8 cellular contexts compared by ENCODE assay signal in the genomic region with DNA sequence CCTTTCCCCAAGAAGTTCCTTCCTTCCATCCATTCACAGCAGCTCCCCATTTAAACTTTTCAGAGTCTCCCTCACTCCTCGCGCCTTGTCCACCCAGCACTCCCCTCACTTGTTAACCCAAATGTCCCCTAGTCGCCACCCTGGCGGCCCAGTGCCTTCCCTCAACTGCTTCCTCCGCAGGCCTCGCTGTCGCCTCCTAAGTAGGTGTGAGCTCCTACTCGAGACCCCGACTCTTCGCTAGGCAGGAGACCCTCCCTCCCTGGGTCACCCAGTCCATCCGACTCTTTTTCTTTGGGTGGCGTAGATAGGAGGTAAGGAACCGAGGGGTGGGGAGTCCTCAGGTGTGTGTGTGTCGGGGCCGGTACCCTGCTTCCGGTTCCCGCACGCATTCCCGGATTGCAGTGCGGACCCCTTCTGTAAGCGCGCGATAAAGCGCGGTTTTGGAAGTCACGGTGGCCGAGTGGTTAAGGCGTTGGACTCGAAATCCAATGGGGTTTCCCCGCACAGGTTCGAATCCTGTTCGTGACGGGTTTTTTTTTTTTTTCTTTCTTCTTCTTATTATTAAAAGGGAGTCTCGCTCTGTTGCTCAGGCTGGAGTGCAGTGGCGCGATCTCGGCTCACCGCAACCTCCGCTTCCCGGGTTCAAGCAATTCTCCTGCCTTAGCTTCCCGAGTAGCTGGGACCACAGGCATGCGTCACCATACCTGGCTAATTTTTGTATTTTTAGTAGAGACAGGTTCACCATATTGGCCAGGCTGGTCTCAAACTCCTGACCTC. TPM values are rescaled to one million over a fixed set of nuclear protein-coding genes. Genes with fewer than 3 reads are reported as not detected.
DNase-seq lines count a peak whose midpoint lies in the region; ATAC-seq and TF ChIP-seq lines count a peak whose summit lies in the region.

No MANE protein-coding gene starts in this region.

- H3K4me1 Mint-ChIP-seq in T-cell = peaks cover 41 to 54% (median 46%) of the 10 kb centered on the region in 3 donors

- no peak for TF ChIP-seq EP300 in tibial nerve (IDR thresholded peaks at IDR 0.05)

- H3K36me3 ChIP-seq in adrenal gland (replicated peaks in 1 of 2) (peaks cover 0 to 11% of the 10 kb centered on the region in 2 donors), tibial nerve (peaks cover 0 to 23% (median under 1%) of the 10 kb centered on the region in 3 donors)

- H3K4me3 ChIP-seq in adrenal gland = peak overlapping the region in 3 of 4 donors; percentile 32 to 88 (median 86)
- H3K4me3 ChIP-seq in tibial nerve = peak overlapping the region; percentile 37 to 92 (median 89)

- TF ChIP-seq POLR2A in adrenal gland (IDR thresholded peaks at IDR 0.05) (no peak), tibial nerve (IDR thresholded peaks at IDR 0.05) (no peak)

- peak in 2 of 6 experiments; percentile 1 to 48 for TF ChIP-seq CTCF in adrenal gland (IDR thresholded peaks at IDR 0.05)
- no peak for TF ChIP-seq CTCF in tibial nerve (IDR thresholded peaks at IDR 0.05)

- peak overlapping the region; percentile 93 to 98 (median 96) for H3K4me3 Mint-ChIP-seq in T-cell

- intact Hi-C loops in adrenal gland (cut with DNase I) = loop anchor here (2.0 to 5.0 kb wide), 4 partner anchors 37 to 272 kb away; no protein-coding TSS in a partner anchor
- intact Hi-C loops in left cardiac atrium (cut with DNase I) = loop anchor here (2.0 to 5.0 kb wide), 5 partner anchors 31 to 277 kb away; partner anchors contain the start of genes ESYT1 (in 1 of the 2), MYL6 (in 1 of the 2), NABP2 (in 1 of the 2) and RNF41 (in 1 of the 2)

- H3K36me3 Mint-ChIP-seq in T-cell = peaks cover 7% of the 10 kb centered on the region

- POLR2A ChIA-PET in T-cell (lab: Charles Lee) = interaction anchor here (0.6 to 1.6 kb wide), 5 partner anchors 31 to 72 kb away, joined by 3 to 12 read pairs (median 4); partner anchors contain the start of genes ESYT1 (in 1 of the 2), RNF41 (in 1 of the 2) and ZC3H10 (in 1 of the 2)

- DNase-seq in ELR (ENCODE audit: low read depth) (peak; percentile 87), NCI-H1436 (lab: John Stamatoyannopoulos, UW) (peak; percentile 86), T-cell (peak; percentile 45 to 74 (median 62)), adrenal gland (peak; percentile 73 to 95 (median 80)), left cardiac atrium (peak; percentile 76), pons (ENCODE audit: low spot score) (peak; percentile 80), tibial nerve (ENCODE audit: low spot score in 2 of 2) (peak; percentile 69 to 89)

- H3K27ac Mint-ChIP-seq in T-cell = peak overlapping the region; percentile 95 to 97

- H3K4me1 ChIP-seq in adrenal gland (replicated peaks in 1 of 2) = peaks cover 16 to 25% of the 10 kb centered on the region in 2 donors
- H3K4me1 ChIP-seq in tibial nerve = peaks cover 0 to 32% (median 16%) of the 10 kb centered on the region in 4 donors

- CTCF ChIA-PET in T-cell (lab: Charles Lee) = interaction anchor here (0.6 to 3.3 kb wide), 38 partner anchors 10 to 1024 kb away, joined by 3 to 54 read pairs (median 4); partner anchors contain the start of genes ZC3H10 (in 2 of the 2), ANKRD52 (in 1 of the 2), COQ10A (in 1 of the 2) and ESYT1 (in 1 of the 2)

- H3K27me3 ChIP-seq in adrenal gland = no peaks in the 10 kb centered on the region
- H3K27me3 ChIP-seq in tibial nerve = no peaks in the 10 kb centered on the region

- H3K9me3 Mint-ChIP-seq in T-cell = no peaks in the 10 kb centered on the region

- H3K27me3 Mint-ChIP-seq in T-cell = no peaks in the 10 kb centered on the region

- 1 to 2% (median 2%) methylated on average over 38 to 42 of the region's 42 CpGs for WGBS in adrenal gland, 4 donors
- 2% methylated on average over 42 of the region's 42 CpGs for WGBS in tibial nerve, 2 donors

- H3K9me3 ChIP-seq in adrenal gland (replicated peaks in 1 of 3) (no peaks in the 10 kb centered on the region), tibial nerve (no peaks in the 10 kb centered on the region)

- peak overlapping the region; percentile 66 to 92 (median 76) for H3K27ac ChIP-seq in adrenal gland
- H3K27ac ChIP-seq in tibial nerve = peak overlapping the region; percentile 91 to 95 (median 94)

- ATAC-seq in HG02623 (IDR thresholded peaks at IDR 0.05; ENCODE audit: unreplicated experiment) (peak; percentile 22), T-cell (replicated peaks in 1 of 4) (peak; percentile 25 to 36 (median 28)), left cardiac atrium (peak; percentile 64 to 79)

RNA-seq across cellular contexts. Expression of gene SMARCC2, which starts 0.8 kb away (rescaled TPM):
- total RNA-seq in T-cell = 100 to 1,000 TPM; 135 to 160 (median 159) TPM
- total RNA-seq in adrenal gland = 100 to 1,000 TPM in 1 of 8 donors, 10 to 100 TPM in 7; 48.5 to 102 (median 72.3) TPM
- polyA plus RNA-seq in adrenal gland = 10 to 100 TPM; 22.8 to 75.1 (median 46.6) TPM
- 10 to 100 TPM; 65.2 to 68.5 TPM for total RNA-seq in left cardiac atrium
- total RNA-seq in tibial nerve = 100 to 1,000 TPM; 104 to 139 (median 117) TPM

RNA-seq across cellular contexts. Expression of gene RNF41, which starts 31.6 kb away (rescaled TPM):
- 10 to 100 TPM; 26.3 to 43.1 (median 39.4) TPM for total RNA-seq in T-cell
- 10 to 100 TPM; 42.6 to 90.6 (median 67.4) TPM for total RNA-seq in adrenal gland
- polyA plus RNA-seq in adrenal gland = 10 to 100 TPM; 13.0 to 44.0 (median 13.5) TPM
- total RNA-seq in left cardiac atrium = 10 to 100 TPM; 42.8 to 49.4 TPM
- total RNA-seq in tibial nerve = 10 to 100 TPM; 50.0 to 81.6 (median 62.0) TPM

RNA-seq across cellular contexts. Expression of gene MYL6, which starts 31.9 kb away (rescaled TPM):
- total RNA-seq in T-cell (100 to 1,000 TPM; 506 to 663 (median 569) TPM), adrenal gland (1,000 to 10,000 TPM; 1,276 to 1,610 (median 1,571) TPM), left cardiac atrium (1,000 to 10,000 TPM; 1,071 to 1,319 TPM), tibial nerve (1,000 to 10,000 TPM; 1,194 to 1,879 (median 1,515) TPM)
- 1,000 to 10,000 TPM; 1,464 to 3,646 (median 1,841) TPM for polyA plus RNA-seq in adrenal gland

RNA-seq across cellular contexts. Expression of gene NABP2, which starts 34.0 kb away (rescaled TPM):
- total RNA-seq in T-cell (10 to 100 TPM; 11.8 to 19.1 (median 14.0) TPM), adrenal gland (10 to 100 TPM; 23.8 to 55.4 (median 48.9) TPM), left cardiac atrium (10 to 100 TPM; 19.4 to 21.7 TPM), tibial nerve (10 to 100 TPM; 15.1 to 41.7 (median 24.6) TPM)
- 10 to 100 TPM; 24.6 to 48.3 (median 39.7) TPM for polyA plus RNA-seq in adrenal gland

RNA-seq across cellular contexts. Expression of gene MYL6B, which starts 37.7 kb away (rescaled TPM):
- total RNA-seq in T-cell (10 to 100 TPM in 1 of 5 donors, 1 to 10 TPM in 4; 5.9 to 12.4 (median 7.7) TPM), adrenal gland (10 to 100 TPM; 28.0 to 89.3 (median 60.0) TPM), left cardiac atrium (10 to 100 TPM; 40.5 to 42.5 TPM), tibial nerve (10 to 100 TPM; 43.5 to 80.4 (median 59.1) TPM)
- 100 to 1,000 TPM in 2 of 3 donors, 10 to 100 TPM in 1; 33.4 to 129 (median 118) TPM for polyA plus RNA-seq in adrenal gland

Comparison
In these comparisons a context has a peak if more than half of its experiments do, and no peak if none do; other contexts are left out.
1. Peak in every context shown above with its lines: DNase-seq, ATAC-seq, H3K4me3 ChIP-seq and H3K27ac ChIP-seq.